In genomic region chr12:57618966-57619433, GRCh38 we compare ENCODE assay signal across 16 cellular contexts. TPM values are rescaled to one million over a fixed set of nuclear protein-coding genes. Genes with fewer than 3 reads are reported as not detected.
DNase-seq lines count a peak whose midpoint lies in the region; ATAC-seq and TF ChIP-seq lines count a peak whose summit lies in the region.
"Had no signal": no experiment of that assay in that cellular context is flagged by ENCODE, and none has a peak within 500 bp of the region (broad histone marks: within the 10 kb centered on the region; RNA-seq: fewer than 3 reads in every experiment).

No MANE protein-coding gene starts in this region.

- H3K36me3 ChIP-seq in heart right ventricle, result peaks cover 0 to 28% (median 6%) of the 10 kb centered on the region in 9 donors
- H3K36me3 ChIP-seq in right atrium auricular region, result no peaks in the 10 kb centered on the region

- H3K9me3 Mint-ChIP-seq in WTC11, result no peaks in the 10 kb centered on the region
- H3K9me3 Mint-ChIP-seq in stimulated activated memory B cell treated with anti-CD40 and anti-IgM and Interleukin-4, amounts not matched to agents 10 μg/mL and 1 μg/mL and 100 μg/mL, for 72 hours, result no peaks in the 10 kb centered on the region
- H3K9me3 Mint-ChIP-seq: mesothelial cell of epicardium had no signal

- H3K9me3 ChIP-seq in heart right ventricle (no peaks in the 10 kb centered on the region), right atrium auricular region (no peaks in the 10 kb centered on the region), iPS-18c (ENCODE audit: control insufficient read depth, insufficient read depth, low read length) (no peaks in the 10 kb centered on the region)
- H3K9me3 ChIP-seq: Caco-2, esophagus squamous epithelium had no signal

- H3K27me3 ChIP-seq in heart right ventricle (peaks cover 11 to 82% (median 42%) of the 10 kb centered on the region in 7 donors), right atrium auricular region (peaks cover 11 to 14% of the 10 kb centered on the region in 2 donors)

- ATAC-seq in heart right ventricle, result peak in 3 of 8 donors; percentile 25 to 60 (median 55)
- ATAC-seq in WTC11, result no peak
- ATAC-seq in stimulated activated memory B cell treated with anti-CD40 and anti-IgM and Interleukin-4, amounts not matched to agents 10 μg/mL and 1 μg/mL and 100 μg/mL, for 72 hours, result no peak

- H3K27ac Mint-ChIP-seq in WTC11, result no peak overlapping the region
- H3K27ac Mint-ChIP-seq in stimulated activated memory B cell treated with anti-CD40 and anti-IgM and Interleukin-4, amounts not matched to agents 10 μg/mL and 1 μg/mL and 100 μg/mL, for 72 hours, result no peak overlapping the region
- H3K27ac Mint-ChIP-seq: mesothelial cell of epicardium had no signal

- H3K27ac ChIP-seq in heart right ventricle (peak overlapping the region in 7 of 10 donors; percentile 41 to 81 (median 73)), right atrium auricular region (no peak overlapping the region), substantia nigra (ENCODE audit: low read depth, low read length, poor library complexity, severe bottlenecking) (no peak overlapping the region)
- H3K27ac ChIP-seq: dorsolateral prefrontal cortex, esophagus squamous epithelium had no signal

- H3K4me1 ChIP-seq in heart right ventricle (peaks cover 9 to 70% (median 29%) of the 10 kb centered on the region in 9 donors), right atrium auricular region (peaks cover 0 to 34% of the 10 kb centered on the region in 2 donors)
- H3K4me1 ChIP-seq: Caco-2 had no signal

- POLR2A ChIA-PET in WTC11 (lab: Charles Lee), result interaction anchor here (0.9 kb wide), 1 partner anchor 9 kb away, joined by 3 read pairs; no protein-coding TSS in a partner anchor

- H3K4me3 Mint-ChIP-seq in WTC11, result peak overlapping the region; percentile 78
- H3K4me3 Mint-ChIP-seq in stimulated activated memory B cell treated with anti-CD40 and anti-IgM and Interleukin-4, amounts not matched to agents 10 μg/mL and 1 μg/mL and 100 μg/mL, for 72 hours, result peak overlapping the region; percentile 49
- H3K4me3 Mint-ChIP-seq: mesothelial cell of epicardium had no signal

- intact Hi-C loops in heart right ventricle (cut with DNase I), result no loop called here

- peaks cover 5% of the 10 kb centered on the region for H3K36me3 Mint-ChIP-seq in WTC11
- no peaks in the 10 kb centered on the region for H3K36me3 Mint-ChIP-seq in stimulated activated memory B cell treated with anti-CD40 and anti-IgM and Interleukin-4, amounts not matched to agents 10 μg/mL and 1 μg/mL and 100 μg/mL, for 72 hours

- no peak for TF ChIP-seq CTCF in heart right ventricle (IDR thresholded peaks at IDR 0.05)
- TF ChIP-seq CTCF in right atrium auricular region (IDR thresholded peaks at IDR 0.05), result no peak
- no peak for TF ChIP-seq CTCF in WTC11 (IDR thresholded peaks at IDR 0.05)

- H3K4me3 ChIP-seq in heart right ventricle, result peak overlapping the region in 7 of 10 donors; percentile 20 to 60 (median 54)
- peak overlapping the region in 1 of 2 donors; percentile 31 for H3K4me3 ChIP-seq in right atrium auricular region
- H3K4me3 ChIP-seq in iPS-18c (ENCODE audit: insufficient read depth, low read depth, low read length), result peak overlapping the region; percentile 28; the same call in 1 of the 2 replicates
- H3K4me3 ChIP-seq: dorsolateral prefrontal cortex had no signal

- DNase-seq in heart right ventricle (no peak), right atrium auricular region (ENCODE audit: low spot score) (no peak), WTC11 (ENCODE audit: low spot score) (no peak), substantia nigra (lab: John Stamatoyannopoulos, UW) (no peak), anterior cingulate cortex (lab: John Stamatoyannopoulos, UW) (no peak), SKM-1 (lab: John Stamatoyannopoulos, UW; ENCODE audit: unreplicated experiment) (no peak)
- DNase-seq: Caco-2; dorsolateral prefrontal cortex; esophagus squamous epithelium; KBM-7; NCI-H2029 treated with DMSO at 0.1 percent for 48 hours; SHP77; stimulated activated CD4-positive, alpha-beta T cell treated with anti-CD3 and anti-CD28 coated beads, Interleukin-2, amount 100 ng/mL, for 48 hours had no signal

- peaks cover 31% of the 10 kb centered on the region for H3K4me1 Mint-ChIP-seq in WTC11
- peaks cover 63% of the 10 kb centered on the region for H3K4me1 Mint-ChIP-seq in stimulated activated memory B cell treated with anti-CD40 and anti-IgM and Interleukin-4, amounts not matched to agents 10 μg/mL and 1 μg/mL and 100 μg/mL, for 72 hours

- CTCF ChIA-PET in WTC11 (lab: Charles Lee), result interaction anchor here (0.9 to 3.6 kb wide), 9 partner anchors 8 to 116 kb away, joined by 3 to 74 read pairs (median 18); partner anchors contain the start of genes ARHGEF25, B4GALNT1 and PIP4K2C

- H3K27me3 Mint-ChIP-seq in WTC11 (ENCODE audit: low read depth), result peaks cover 100% of the 10 kb centered on the region
- H3K27me3 Mint-ChIP-seq in stimulated activated memory B cell treated with anti-CD40 and anti-IgM and Interleukin-4, amounts not matched to agents 10 μg/mL and 1 μg/mL and 100 μg/mL, for 72 hours, result peaks cover 84% of the 10 kb centered on the region

- WGBS in heart right ventricle, 2 donors, result 54 to 56% methylated on average over 16 of the region's 16 CpGs

TF ChIP-seq in WTC11, 78 proteins besides CTCF, POLR2A, EP300 and RAD21 (continues in another document):
- TF ChIP-seq FOXP1 (CRISPR knock-in tag; IDR thresholded peaks at IDR 0.05; ENCODE audit: borderline replicate concordance), result no peak
- TF ChIP-seq, protein P1, sequence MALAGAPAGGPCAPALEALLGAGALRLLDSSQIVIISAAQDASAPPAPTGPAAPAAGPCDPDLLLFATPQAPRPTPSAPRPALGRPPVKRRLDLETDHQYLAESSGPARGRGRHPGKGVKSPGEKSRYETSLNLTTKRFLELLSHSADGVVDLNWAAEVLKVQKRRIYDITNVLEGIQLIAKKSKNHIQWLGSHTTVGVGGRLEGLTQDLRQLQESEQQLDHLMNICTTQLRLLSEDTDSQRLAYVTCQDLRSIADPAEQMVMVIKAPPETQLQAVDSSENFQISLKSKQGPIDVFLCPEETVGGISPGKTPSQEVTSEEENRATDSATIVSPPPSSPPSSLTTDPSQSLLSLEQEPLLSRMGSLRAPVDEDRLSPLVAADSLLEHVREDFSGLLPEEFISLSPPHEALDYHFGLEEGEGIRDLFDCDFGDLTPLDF (CRISPR knock-in tag; IDR thresholded peaks at IDR 0.05), result no peak
- TF ChIP-seq JAZF1 (CRISPR knock-in tag; IDR thresholded peaks at IDR 0.05), result no peak
- no peak for TF ChIP-seq NR3C1 (CRISPR knock-in tag; conservative IDR thresholded peaks at IDR 0.05; ENCODE audit: low read depth)
- TF ChIP-seq, protein P2, sequence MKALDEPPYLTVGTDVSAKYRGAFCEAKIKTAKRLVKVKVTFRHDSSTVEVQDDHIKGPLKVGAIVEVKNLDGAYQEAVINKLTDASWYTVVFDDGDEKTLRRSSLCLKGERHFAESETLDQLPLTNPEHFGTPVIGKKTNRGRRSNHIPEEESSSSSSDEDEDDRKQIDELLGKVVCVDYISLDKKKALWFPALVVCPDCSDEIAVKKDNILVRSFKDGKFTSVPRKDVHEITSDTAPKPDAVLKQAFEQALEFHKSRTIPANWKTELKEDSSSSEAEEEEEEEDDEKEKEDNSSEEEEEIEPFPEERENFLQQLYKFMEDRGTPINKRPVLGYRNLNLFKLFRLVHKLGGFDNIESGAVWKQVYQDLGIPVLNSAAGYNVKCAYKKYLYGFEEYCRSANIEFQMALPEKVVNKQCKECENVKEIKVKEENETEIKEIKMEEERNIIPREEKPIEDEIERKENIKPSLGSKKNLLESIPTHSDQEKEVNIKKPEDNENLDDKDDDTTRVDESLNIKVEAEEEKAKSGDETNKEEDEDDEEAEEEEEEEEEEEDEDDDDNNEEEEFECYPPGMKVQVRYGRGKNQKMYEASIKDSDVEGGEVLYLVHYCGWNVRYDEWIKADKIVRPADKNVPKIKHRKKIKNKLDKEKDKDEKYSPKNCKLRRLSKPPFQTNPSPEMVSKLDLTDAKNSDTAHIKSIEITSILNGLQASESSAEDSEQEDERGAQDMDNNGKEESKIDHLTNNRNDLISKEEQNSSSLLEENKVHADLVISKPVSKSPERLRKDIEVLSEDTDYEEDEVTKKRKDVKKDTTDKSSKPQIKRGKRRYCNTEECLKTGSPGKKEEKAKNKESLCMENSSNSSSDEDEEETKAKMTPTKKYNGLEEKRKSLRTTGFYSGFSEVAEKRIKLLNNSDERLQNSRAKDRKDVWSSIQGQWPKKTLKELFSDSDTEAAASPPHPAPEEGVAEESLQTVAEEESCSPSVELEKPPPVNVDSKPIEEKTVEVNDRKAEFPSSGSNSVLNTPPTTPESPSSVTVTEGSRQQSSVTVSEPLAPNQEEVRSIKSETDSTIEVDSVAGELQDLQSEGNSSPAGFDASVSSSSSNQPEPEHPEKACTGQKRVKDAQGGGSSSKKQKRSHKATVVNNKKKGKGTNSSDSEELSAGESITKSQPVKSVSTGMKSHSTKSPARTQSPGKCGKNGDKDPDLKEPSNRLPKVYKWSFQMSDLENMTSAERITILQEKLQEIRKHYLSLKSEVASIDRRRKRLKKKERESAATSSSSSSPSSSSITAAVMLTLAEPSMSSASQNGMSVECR (CRISPR knock-in tag; IDR thresholded peaks at IDR 0.05; ENCODE audit: borderline replicate concordance), result no peak
- no peak for TF ChIP-seq NR1H2 (CRISPR knock-in tag; IDR thresholded peaks at IDR 0.05)
- TF ChIP-seq ZNF423 (CRISPR knock-in tag; IDR thresholded peaks at IDR 0.05), result no peak
- TF ChIP-seq, protein P3, sequence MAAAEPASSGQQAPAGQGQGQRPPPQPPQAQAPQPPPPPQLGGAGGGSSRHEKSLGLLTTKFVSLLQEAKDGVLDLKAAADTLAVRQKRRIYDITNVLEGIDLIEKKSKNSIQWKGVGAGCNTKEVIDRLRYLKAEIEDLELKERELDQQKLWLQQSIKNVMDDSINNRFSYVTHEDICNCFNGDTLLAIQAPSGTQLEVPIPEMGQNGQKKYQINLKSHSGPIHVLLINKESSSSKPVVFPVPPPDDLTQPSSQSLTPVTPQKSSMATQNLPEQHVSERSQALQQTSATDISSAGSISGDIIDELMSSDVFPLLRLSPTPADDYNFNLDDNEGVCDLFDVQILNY (CRISPR knock-in tag; IDR thresholded peaks at IDR 0.05), result no peak

RNA-seq across cellular contexts. Expression of gene ARHGEF25, which starts 7.8 kb away (rescaled TPM):
- total RNA-seq in heart right ventricle (10 to 100 TPM in 3 of 10 donors, 1 to 10 TPM in 7; 5.0 to 17.6 (median 7.5) TPM), right atrium auricular region (10 to 100 TPM in 1 of 2 donors, 1 to 10 TPM in 1; 7.4 to 11.0 TPM), WTC11 (2021) (11.9 to 19.0 TPM (median 17.2 TPM) in 3 replicates)
- 10 to 100 TPM; 13.1 to 49.2 TPM for polyA plus RNA-seq in heart right ventricle

RNA-seq across cellular contexts. Expression of gene B4GALNT1, which starts 14.0 kb away (rescaled TPM):
- total RNA-seq in heart right ventricle (1 to 10 TPM; 2.0 to 9.3 (median 5.5) TPM), right atrium auricular region (1 to 10 TPM; 3.5 to 4.4 TPM), WTC11 (2021) (0.46 to 1.2 TPM (median 1.2 TPM) in 3 replicates)
- polyA plus RNA-seq in heart right ventricle, result 1 to 10 TPM; 2.4 to 5.3 TPM

RNA-seq across cellular contexts. Expression of gene DTX3, which starts 14.4 kb away (rescaled TPM):
- total RNA-seq in heart right ventricle, result 10 to 100 TPM; 16.9 to 30.2 (median 22.2) TPM
- 10 to 100 TPM; 20.9 to 58.2 TPM for polyA plus RNA-seq in heart right ventricle
- total RNA-seq in right atrium auricular region, result 10 to 100 TPM; 22.3 to 32.5 TPM
- 52.4 to 57.0 TPM (median 55.7 TPM) in 3 replicates for total RNA-seq in WTC11 (2021)

RNA-seq across cellular contexts. Expression of gene PIP4K2C, which starts 28.0 kb away (rescaled TPM):
- 10 to 100 TPM in 9 of 10 donors, 1 to 10 TPM in 1; 9.6 to 17.2 (median 14.7) TPM for total RNA-seq in heart right ventricle
- 10 to 100 TPM in 1 of 2 donors, 1 to 10 TPM in 1; 5.8 to 13.6 TPM for polyA plus RNA-seq in heart right ventricle
- 10 to 100 TPM; 22.1 to 25.2 TPM for total RNA-seq in right atrium auricular region
- 25.4 to 26.9 TPM (median 25.8 TPM) in 3 replicates for total RNA-seq in WTC11 (2021)

Comparison
In these comparisons a context has a peak if more than half of its experiments do, and no peak if none do; other contexts are left out.
1. H3K27ac ChIP-seq: peak in heart right ventricle (7 of 10); none in right atrium auricular region (0 of 2) and substantia nigra (single experiment).